ENCODE assay signal across 37 cellular contexts in the genomic region with DNA sequence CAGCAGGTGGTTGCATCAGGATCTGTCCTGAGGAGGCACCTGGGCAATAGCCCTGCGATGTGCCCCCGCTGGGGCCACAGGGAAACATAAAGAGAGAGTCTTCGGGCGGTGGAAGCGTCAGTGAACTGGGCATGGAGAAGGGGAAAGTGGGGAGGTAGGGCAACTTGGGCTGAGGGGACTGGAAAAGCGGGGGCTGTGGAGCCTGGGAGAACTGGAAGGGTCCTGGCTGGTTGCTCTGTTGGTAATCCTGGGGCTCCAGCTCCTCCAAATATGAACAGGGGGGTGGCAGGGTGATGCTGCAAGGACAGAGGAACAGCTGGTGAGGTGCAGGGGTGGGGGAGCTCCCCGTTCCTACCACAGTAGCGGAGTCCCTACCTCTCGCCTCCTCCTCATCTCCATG. TPM values are rescaled to one million over a fixed set of nuclear protein-coding genes. Genes with fewer than 3 reads are reported as not detected.
"Had no signal": no experiment of that assay in that cellular context is flagged by ENCODE, and none has a peak within 500 bp of the region (broad histone marks: within the 10 kb centered on the region; RNA-seq: fewer than 3 reads in every experiment).

No MANE protein-coding gene starts in this region.

- H3K36me3 Mint-ChIP-seq: activated CD4-positive, alpha-beta memory T cell treated with anti-CD3 and anti-CD28 coated beads for 36 hours; activated CD8-positive, alpha-beta memory T cell treated with anti-CD3 and anti-CD28 coated beads, Interleukin-2, amount 10 ng/mL, durations not matched to agents 7 days and 5 days; activated naive CD4-positive, alpha-beta T cell treated with anti-CD3 and anti-CD28 coated beads, Interleukin-2, amount 10 ng/mL, durations not matched to agents 7 days and 5 days; activated naive CD4-positive, alpha-beta T cell treated with anti-CD3 and anti-CD28 coated beads, Interleukin-2, amount 50 U/mL, for 24 hours; activated naive CD8-positive, alpha-beta T cell; activated naive CD8-positive, alpha-beta T cell treated with anti-CD3 and anti-CD28 coated beads, Interleukin-2, amount 10 ng/mL, durations not matched to agents 7 days and 5 days; brain had no signal

- H3K4me1 Mint-ChIP-seq: activated B cell treated with CpG ODN at 0.5 μM for 24 hours; activated CD4-positive, alpha-beta T cell treated with anti-CD3 and anti-CD28 coated beads, Interleukin-2, amount 10 ng/mL, durations not matched to agents 24 days and 14 days; activated CD8-positive, alpha-beta memory T cell treated with anti-CD3 and anti-CD28 coated beads, Interleukin-2, amount 10 ng/mL, durations not matched to agents 7 days and 5 days; activated naive CD4-positive, alpha-beta T cell treated with anti-CD3 and anti-CD28 coated beads, Interleukin-2, amount 10 ng/mL, durations not matched to agents 7 days and 5 days; activated naive CD4-positive, alpha-beta T cell treated with anti-CD3 and anti-CD28 coated beads, Interleukin-2, amount 50 U/mL, for 24 hours; activated naive CD8-positive, alpha-beta T cell treated with anti-CD3 and anti-CD28 coated beads, Interleukin-2, amount 10 ng/mL, durations not matched to agents 7 days and 5 days; activated naive CD8-positive, alpha-beta T cell treated with anti-CD3 and anti-CD28 coated beads, Interleukin-2, amount 50 U/mL, for 24 hours; brain; central memory CD8-positive, alpha-beta T cell had no signal

- H3K9me3 Mint-ChIP-seq: activated B cell treated with CpG ODN at 0.5 μM for 24 hours; activated CD4-positive, alpha-beta memory T cell treated with anti-CD3 and anti-CD28 coated beads for 36 hours; activated CD4-positive, alpha-beta T cell treated with anti-CD3 and anti-CD28 coated beads, Interleukin-2, amount 10 ng/mL, durations not matched to agents 24 days and 14 days; activated CD8-positive, alpha-beta T cell treated with anti-CD3 and anti-CD28 coated beads for 36 hours; activated naive CD4-positive, alpha-beta T cell treated with anti-CD3 and anti-CD28 coated beads, Interleukin-2, amount 10 ng/mL, durations not matched to agents 7 days and 5 days; activated naive CD4-positive, alpha-beta T cell treated with anti-CD3 and anti-CD28 coated beads, Interleukin-2, amount 50 U/mL, for 24 hours; activated naive CD8-positive, alpha-beta T cell treated with anti-CD3 and anti-CD28 coated beads, Interleukin-2, amount 10 ng/mL, durations not matched to agents 7 days and 5 days; activated naive CD8-positive, alpha-beta T cell treated with anti-CD3 and anti-CD28 coated beads, Interleukin-2, amount 50 U/mL, for 24 hours; activated T-cell treated with anti-CD3 and anti-CD28 coated beads, Interleukin-2, amount 50 U/mL, for 4 hours; activated T-cell treated with anti-CD3 and anti-CD28 coated beads, Interleukin-2, amount 50 U/mL, for 72 hours; activated T-helper 1 cell treated with anti-CD3 and anti-CD28 coated beads, Interleukin-12 subunit alpha, Interleukin-12 subunit beta, Interleukin-2, Interleukin-4 antibody, amounts not matched to agents 30 ng/mL and 10 ng/mL and 1 ng/mL, durations not matched to agents 14 hours and 24 hours and 36 hours; activated T-helper 2 cell treated with anti-CD3 and anti-CD28 coated beads, Interferon-gamma antibody, Interleukin-2, Interleukin-4, amounts not matched to agents 10 μg/mL and 5 μg/mL and 100 μg/mL, durations not matched to agents 14 hours and 24 hours and 36 hours; central memory CD8-positive, alpha-beta T cell; T-helper 1 cell treated with Interleukin-12 subunit alpha and Interleukin-12 subunit beta and Interleukin-4 antibody, amounts not matched to agents 30 μg/mL and 1 μg/mL, for 36 hours; T-helper 2 cell treated with Interferon-gamma antibody and Interleukin-4, amounts not matched to agents 5 μg/mL and 100 μg/mL, for 36 hours had no signal

- H3K27ac Mint-ChIP-seq: activated B cell treated with CpG ODN at 0.5 μM for 24 hours; activated CD4-positive, alpha-beta memory T cell treated with anti-CD3 and anti-CD28 coated beads for 36 hours; activated CD4-positive, alpha-beta T cell treated with anti-CD3 and anti-CD28 coated beads, Interleukin-2, amount 10 ng/mL, durations not matched to agents 24 days and 14 days; activated CD8-positive, alpha-beta memory T cell treated with anti-CD3 and anti-CD28 coated beads, Interleukin-2, amount 10 ng/mL, durations not matched to agents 7 days and 5 days; activated CD8-positive, alpha-beta T cell treated with anti-CD3 and anti-CD28 coated beads for 36 hours; activated naive CD4-positive, alpha-beta T cell treated with anti-CD3 and anti-CD28 coated beads, Interleukin-2, amount 10 ng/mL, durations not matched to agents 7 days and 5 days; activated naive CD4-positive, alpha-beta T cell treated with anti-CD3 and anti-CD28 coated beads, Interleukin-2, amount 50 U/mL, for 24 hours; activated naive CD8-positive, alpha-beta T cell; activated naive CD8-positive, alpha-beta T cell treated with anti-CD3 and anti-CD28 coated beads, Interleukin-2, amount 10 ng/mL, durations not matched to agents 7 days and 5 days; activated naive CD8-positive, alpha-beta T cell treated with anti-CD3 and anti-CD28 coated beads, Interleukin-2, amount 50 U/mL, for 24 hours; activated T-cell treated with anti-CD3 and anti-CD28 coated beads, Interleukin-2, amount 50 U/mL, for 72 hours; activated T-helper 1 cell treated with anti-CD3 and anti-CD28 coated beads, Interleukin-12 subunit alpha, Interleukin-12 subunit beta, Interleukin-2, Interleukin-4 antibody, amounts not matched to agents 30 ng/mL and 10 ng/mL and 1 ng/mL, durations not matched to agents 14 hours and 24 hours and 36 hours; activated T-helper 2 cell treated with anti-CD3 and anti-CD28 coated beads, Interferon-gamma antibody, Interleukin-2, Interleukin-4, amounts not matched to agents 10 μg/mL and 5 μg/mL and 100 μg/mL, durations not matched to agents 14 hours and 24 hours and 36 hours; brain; T-helper 1 cell treated with Interleukin-12 subunit alpha and Interleukin-12 subunit beta and Interleukin-4 antibody, amounts not matched to agents 30 μg/mL and 1 μg/mL, for 36 hours; T-helper 2 cell treated with Interferon-gamma antibody and Interleukin-4, amounts not matched to agents 5 μg/mL and 100 μg/mL, for 36 hours had no signal

- ATAC-seq: activated CD8-positive, alpha-beta memory T cell treated with anti-CD3 and anti-CD28 coated beads, Interleukin-2, amount 10 ng/mL, durations not matched to agents 7 days and 5 days; activated CD8-positive, alpha-beta T cell treated with anti-CD3 and anti-CD28 coated beads for 36 hours; activated naive CD8-positive, alpha-beta T cell treated with anti-CD3 and anti-CD28 coated beads, Interleukin-2, amount 50 U/mL, for 24 hours; activated T-cell treated with anti-CD3 and anti-CD28 coated beads, Interleukin-2, amount 50 U/mL, for 4 hours; activated T-cell treated with anti-CD3 and anti-CD28 coated beads, Interleukin-2, amount 50 U/mL, for 72 hours had no signal

- DNase-seq: activated B cell treated with CpG ODN at 0.5 μM for 24 hours; activated CD4-positive, alpha-beta memory T cell treated with anti-CD3 and anti-CD28 coated beads for 36 hours; activated CD4-positive, alpha-beta T cell treated with anti-CD3 and anti-CD28 coated beads for 4 hours; activated CD4-positive, alpha-beta T cell treated with anti-CD3 and anti-CD28 coated beads, Interleukin-2, amount 10 ng/mL, durations not matched to agents 24 days and 14 days; activated CD4-positive, alpha-beta T cell treated with anti-CD3 and anti-CD28 coated beads, Interleukin-2, amount 50 U/mL, for 1 hour; activated CD4-positive, alpha-beta T cell treated with anti-CD3 and anti-CD28 coated beads, Interleukin-2, amount 50 U/mL, for 4 hours; activated CD4-positive, CD25-positive, alpha-beta regulatory T cell treated with anti-CD3 and anti-CD28 coated beads, Interleukin-2, amount 50 U/mL, for 72 hours; activated CD8-positive, alpha-beta memory T cell treated with anti-CD3 and anti-CD28 coated beads, Interleukin-2, amount 10 ng/mL, durations not matched to agents 7 days and 5 days; activated CD8-positive, alpha-beta T cell treated with anti-CD3 and anti-CD28 coated beads for 36 hours; activated effector memory CD4-positive, alpha-beta T cell treated with Interleukin-2 at 50 U/mL for 16 hours; activated gamma-delta T cell; activated naive CD4-positive, alpha-beta T cell treated with anti-CD3 and anti-CD28 coated beads, Interleukin-2, amount 10 ng/mL, durations not matched to agents 7 days and 5 days; activated naive CD4-positive, alpha-beta T cell treated with Interleukin-2 at 50 U/mL for 16 hours; activated naive CD8-positive, alpha-beta T cell treated with anti-CD3 and anti-CD28 coated beads, Interleukin-2, amount 10 ng/mL, durations not matched to agents 7 days and 5 days; activated naive CD8-positive, alpha-beta T cell treated with anti-CD3 and anti-CD28 coated beads, Interleukin-2, amount 50 U/mL, for 24 hours; activated T-cell treated with anti-CD3 and anti-CD28 coated beads for 4 hours; activated T-cell treated with anti-CD3 and anti-CD28 coated beads, Interleukin-2, amount 50 U/mL, for 1 hour; activated T-cell treated with anti-CD3 and anti-CD28 coated beads, Interleukin-2, amount 50 U/mL, for 4 hours; activated T-cell treated with anti-CD3 and anti-CD28 coated beads, Interleukin-2, amount 50 U/mL, for 72 hours; amygdala; anterior cingulate cortex; caudate nucleus; SW 1271; T-helper 1 cell; T-helper 2 cell; T-helper 9 cell had no signal

- H3K4me3 Mint-ChIP-seq: activated B cell treated with CpG ODN at 0.5 μM for 24 hours; activated CD4-positive, alpha-beta memory T cell treated with anti-CD3 and anti-CD28 coated beads for 36 hours; activated CD4-positive, alpha-beta T cell treated with anti-CD3 and anti-CD28 coated beads, Interleukin-2, amount 10 ng/mL, durations not matched to agents 24 days and 14 days; activated CD8-positive, alpha-beta memory T cell treated with anti-CD3 and anti-CD28 coated beads, Interleukin-2, amount 10 ng/mL, durations not matched to agents 7 days and 5 days; activated CD8-positive, alpha-beta T cell treated with anti-CD3 and anti-CD28 coated beads for 36 hours; activated naive CD4-positive, alpha-beta T cell treated with anti-CD3 and anti-CD28 coated beads, Interleukin-2, amount 10 ng/mL, durations not matched to agents 7 days and 5 days; activated naive CD4-positive, alpha-beta T cell treated with anti-CD3 and anti-CD28 coated beads, Interleukin-2, amount 50 U/mL, for 24 hours; activated naive CD8-positive, alpha-beta T cell; activated naive CD8-positive, alpha-beta T cell treated with anti-CD3 and anti-CD28 coated beads, Interleukin-2, amount 10 ng/mL, durations not matched to agents 7 days and 5 days; activated naive CD8-positive, alpha-beta T cell treated with anti-CD3 and anti-CD28 coated beads, Interleukin-2, amount 50 U/mL, for 24 hours; activated T-cell treated with anti-CD3 and anti-CD28 coated beads, Interleukin-2, amount 50 U/mL, for 4 hours; activated T-cell treated with anti-CD3 and anti-CD28 coated beads, Interleukin-2, amount 50 U/mL, for 72 hours; activated T-helper 1 cell treated with anti-CD3 and anti-CD28 coated beads, Interleukin-12 subunit alpha, Interleukin-12 subunit beta, Interleukin-2, Interleukin-4 antibody, amounts not matched to agents 30 ng/mL and 10 ng/mL and 1 ng/mL, durations not matched to agents 14 hours and 24 hours and 36 hours; brain; central memory CD8-positive, alpha-beta T cell; T-helper 1 cell treated with Interleukin-12 subunit alpha and Interleukin-12 subunit beta and Interleukin-4 antibody, amounts not matched to agents 30 μg/mL and 1 μg/mL, for 36 hours; T-helper 2 cell treated with Interferon-gamma antibody and Interleukin-4, amounts not matched to agents 5 μg/mL and 100 μg/mL, for 36 hours had no signal

- H3K27me3 Mint-ChIP-seq: activated CD8-positive, alpha-beta T cell treated with anti-CD3 and anti-CD28 coated beads for 36 hours; activated naive CD4-positive, alpha-beta T cell treated with anti-CD3 and anti-CD28 coated beads, Interleukin-2, amount 50 U/mL, for 24 hours; activated naive CD8-positive, alpha-beta T cell treated with anti-CD3 and anti-CD28 coated beads, Interleukin-2, amount 10 ng/mL, durations not matched to agents 7 days and 5 days had no signal

RNA-seq across cellular contexts. Expression of a gene that starts 5.2 kb away (rescaled TPM):
- total RNA-seq: activated B cell treated with CpG ODN at 0.5 μM for 24 hours; activated CD4-positive, alpha-beta memory T cell treated with anti-CD3 and anti-CD28 coated beads for 36 hours; activated CD4-positive, alpha-beta T cell treated with anti-CD3 and anti-CD28 coated beads, Interleukin-2, amount 10 ng/mL, durations not matched to agents 24 days and 14 days; activated CD8-positive, alpha-beta memory T cell treated with anti-CD3 and anti-CD28 coated beads, Interleukin-2, amount 10 ng/mL, durations not matched to agents 7 days and 5 days; activated CD8-positive, alpha-beta T cell treated with anti-CD3 and anti-CD28 coated beads for 36 hours; activated naive CD8-positive, alpha-beta T cell treated with anti-CD3 and anti-CD28 coated beads, Interleukin-2, amount 10 ng/mL, durations not matched to agents 7 days and 5 days; activated T-cell treated with anti-CD3 and anti-CD28 coated beads, Interleukin-2, amount 50 U/mL, for 4 hours; activated T-cell treated with anti-CD3 and anti-CD28 coated beads, Interleukin-2, amount 50 U/mL, for 72 hours; activated T-helper 1 cell treated with anti-CD3 and anti-CD28 coated beads, Interleukin-12 subunit alpha, Interleukin-12 subunit beta, Interleukin-2, Interleukin-4 antibody, amounts not matched to agents 30 ng/mL and 10 ng/mL and 1 ng/mL, durations not matched to agents 14 hours and 24 hours and 36 hours; activated T-helper 2 cell treated with anti-CD3 and anti-CD28 coated beads, Interferon-gamma antibody, Interleukin-2, Interleukin-4, amounts not matched to agents 10 μg/mL and 5 μg/mL and 100 μg/mL, durations not matched to agents 14 hours and 24 hours and 36 hours; ascending aorta; bronchial epithelial cell; cardiac muscle cell had no signal
